ENCODE assay signal across 24 cellular contexts in genomic region chr18:41967680-41968079, GRCh38. TPM values are rescaled to one million over a fixed set of nuclear protein-coding genes. Genes with fewer than 3 reads are reported as not detected.
DNase-seq lines count a peak whose midpoint lies in the region; ATAC-seq and TF ChIP-seq lines count a peak whose summit lies in the region.
"Had no signal": no experiment of that assay in that cellular context is flagged by ENCODE, and none has a peak within 500 bp of the region (broad histone marks: within the 10 kb centered on the region; RNA-seq: fewer than 3 reads in every experiment).

No MANE protein-coding gene starts in this region.

- H3K4me3 ChIP-seq in MG63: no peak overlapping the region
- H3K4me3 ChIP-seq: lower lobe of right lung, stomach, upper lobe of left lung had no signal

- no peaks in the 10 kb centered on the region for H3K9me3 Mint-ChIP-seq in nephron
- H3K9me3 Mint-ChIP-seq: activated T-cell treated with anti-CD3 and anti-CD28 coated beads, Interleukin-2, amount 50 U/mL, for 24 hours; H9 had no signal

- ATAC-seq in GM19035 (IDR thresholded peaks at IDR 0.05; ENCODE audit: unreplicated experiment): no peak
- ATAC-seq in GM21576 (IDR thresholded peaks at IDR 0.05; ENCODE audit: unreplicated experiment): no peak
- ATAC-seq: foreskin keratinocyte, lower lobe of right lung had no signal

- H3K36me3 ChIP-seq in MG63: peaks cover 25% of the 10 kb centered on the region

- in situ Hi-C loops in KBM-7 (cut with MboI; ENCODE audit: low pct_unique_long_range_greater_than_20kb, low sequenced_read_pairs): no loop called here

- H3K27ac Mint-ChIP-seq in nephron: peak overlapping the region; percentile 3 to 84 (median 32)
- H3K27ac Mint-ChIP-seq: activated T-cell treated with anti-CD3 and anti-CD28 coated beads, Interleukin-2, amount 50 U/mL, for 24 hours had no signal

- no peaks in the 10 kb centered on the region for H3K9me3 ChIP-seq in MG63
- H3K9me3 ChIP-seq: lower lobe of right lung, stomach, upper lobe of left lung had no signal

- peak overlapping the region in 1 of 3 experiments; percentile 7 for H3K4me3 Mint-ChIP-seq in nephron
- H3K4me3 Mint-ChIP-seq: activated T-cell treated with anti-CD3 and anti-CD28 coated beads, Interleukin-2, amount 50 U/mL, for 24 hours; H9 had no signal

- TF ChIP-seq CTCF in nephron (IDR thresholded peaks at IDR 0.05; ENCODE audit: unreplicated experiment in 3 of 3): no peak

- no peaks in the 10 kb centered on the region for H3K27me3 Mint-ChIP-seq in nephron (ENCODE audit: low read depth)
- H3K27me3 Mint-ChIP-seq: activated T-cell treated with anti-CD3 and anti-CD28 coated beads, Interleukin-2, amount 50 U/mL, for 24 hours had no signal

- H3K27me3 ChIP-seq in MG63: no peaks in the 10 kb centered on the region
- H3K27me3 ChIP-seq: foreskin keratinocyte, stomach, upper lobe of left lung had no signal

- peaks cover 35% of the 10 kb centered on the region for H3K36me3 Mint-ChIP-seq in nephron (ENCODE audit: low read depth)

- peak; percentile 56 for DNase-seq in Ammon's horn (ENCODE audit: low spot score)
- peak; percentile 9 for DNase-seq in MG63
- DNase-seq in cerebellar cortex (ENCODE audit: low spot score): peak; percentile 20
- no peak for DNase-seq in KBM-7
- DNase-seq in GOT3 (lab: John Stamatoyannopoulos, UW): no peak
- DNase-seq: ACHN; activated CD4-positive, CD25-positive, alpha-beta regulatory T cell; activated naive CD4-positive, alpha-beta T cell; activated T-cell treated with anti-CD3 and anti-CD28 coated beads, Interleukin-2, amount 50 U/mL, for 24 hours; Calu3; foreskin keratinocyte; H9; islet precursor cell; lower lobe of right lung; NCI-H1417; NCI-H524 treated with DMSO at 0.1 percent for 48 hours; RPMI8226; stimulated activated CD4-positive, alpha-beta T cell treated with anti-CD3 and anti-CD28 coated beads, Interleukin-12 subunit alpha, Interleukin-12 subunit beta, amount 100 ng/mL, for 4 hours; stomach; T-helper 9 cell; upper lobe of left lung had no signal

- H3K4me1 Mint-ChIP-seq in nephron: peaks cover 56% of the 10 kb centered on the region
- H3K4me1 Mint-ChIP-seq: H9 had no signal

RNA-seq across cellular contexts. Expression of gene PIK3C3, which starts 12.6 kb away (rescaled TPM):
- total RNA-seq in MG63 (2014; rRNA removed; shearing (Covaris generic); ENCODE audit: low replicate concordance): 14.3 and 24.6 TPM in 2 replicates

Comparison
In these comparisons a context has a peak if more than half of its experiments do, and no peak if none do; other contexts are left out.
1. DNase-seq: peak in Ammon's horn (single experiment), MG63 (single experiment) and cerebellar cortex (single experiment); none in KBM-7 (single experiment) and GOT3 (single experiment).